ENCODE assay signal across 21 cellular contexts in the genomic region with DNA sequence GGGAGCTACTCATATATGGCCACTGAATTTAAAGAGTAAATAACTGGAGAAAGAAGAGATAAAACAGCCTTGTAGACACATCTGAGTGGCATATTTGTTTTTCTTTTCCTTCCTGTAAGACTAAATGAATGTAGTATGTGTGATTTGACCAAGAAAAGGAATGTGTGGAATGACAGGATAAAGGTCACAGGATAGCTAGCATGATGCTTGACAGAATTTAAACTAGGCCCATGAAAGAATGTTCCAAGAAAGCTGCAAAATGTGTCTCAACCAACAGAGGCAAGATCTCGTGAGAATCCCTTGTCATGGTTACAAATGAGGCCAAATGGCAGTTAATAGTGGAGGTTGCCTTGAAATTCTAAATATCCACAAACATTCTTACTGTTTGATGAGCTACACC.
DNase-seq lines count a peak whose midpoint lies in the region; ATAC-seq and TF ChIP-seq lines count a peak whose summit lies in the region.
"Had no signal": no experiment of that assay in that cellular context is flagged by ENCODE, and none has a peak within 500 bp of the region (broad histone marks: within the 10 kb centered on the region; RNA-seq: fewer than 3 reads in every experiment).

No MANE protein-coding gene starts in this region.

- peak overlapping the region; percentile 29; the same call in 1 of the 2 replicates for H3K27ac Mint-ChIP-seq in HFFc6
- H3K27ac Mint-ChIP-seq in GM23338: no peak overlapping the region
- H3K27ac Mint-ChIP-seq in activated CD4-positive, alpha-beta memory T cell treated with anti-CD3 and anti-CD28 coated beads for 36 hours: no peak overlapping the region
- H3K27ac Mint-ChIP-seq: CD4-positive, alpha-beta T cell; immature natural killer cell; natural killer cell treated with Interleukin-12 subunit alpha and Interleukin-12 subunit beta and Interleukin-15 and Interleukin-18, amount 100 ng/mL, for 72 hours; stimulated activated effector memory CD8-positive, alpha-beta T cell treated with anti-CD3 and anti-CD28 coated beads, Interleukin-12 subunit alpha, Interleukin-12 subunit beta, amount 100 ng/mL, for 72 hours had no signal

- H3K27me3 Mint-ChIP-seq in HFFc6 (ENCODE audit: insufficient read depth): no peaks in the 10 kb centered on the region
- no peaks in the 10 kb centered on the region for H3K27me3 Mint-ChIP-seq in GM23338 (ENCODE audit: insufficient read depth, low read depth, poor library complexity)
- no peaks in the 10 kb centered on the region for H3K27me3 Mint-ChIP-seq in activated CD4-positive, alpha-beta memory T cell treated with anti-CD3 and anti-CD28 coated beads for 36 hours
- H3K27me3 Mint-ChIP-seq: CD4-positive, alpha-beta T cell; natural killer cell treated with Interleukin-12 subunit alpha and Interleukin-12 subunit beta and Interleukin-15 and Interleukin-18, amount 100 ng/mL, for 72 hours had no signal

- POLR2A ChIA-PET in activated CD4-positive, alpha-beta memory T cell treated with anti-CD3 and anti-CD28 coated beads for 36 hours (lab: Charles Lee): no interaction called here

- TF ChIP-seq CTCF in HFFc6 (IDR thresholded peaks at IDR 0.05) (no peak), cardiac fibroblast (IDR thresholded peaks at IDR 0.05; ENCODE audit: low read depth, low read length) (no peak), GM23338 (conservative IDR thresholded peaks at IDR 0.05; ENCODE audit: low read depth in 2 of 2) (no peak)

- no peaks in the 10 kb centered on the region for H3K79me2 ChIP-seq in ACC112 (ENCODE audit: control insufficient read depth, insufficient read depth, low read length, unreplicated experiment)
- H3K79me2 ChIP-seq in GM23338 (replicated peaks; ENCODE audit: insufficient read depth): no peaks in the 10 kb centered on the region

- ATAC-seq in GM23338: no peak
- ATAC-seq: lower lobe of right lung; natural killer cell treated with Interleukin-12 subunit alpha and Interleukin-12 subunit beta and Interleukin-15 and Interleukin-18, amount 100 ng/mL, for 72 hours; stimulated activated effector memory CD8-positive, alpha-beta T cell treated with anti-CD3 and anti-CD28 coated beads, Interleukin-12 subunit alpha, Interleukin-12 subunit beta, amount 100 ng/mL, for 72 hours had no signal

- no peaks in the 10 kb centered on the region for H4K20me1 ChIP-seq in GM23338 (replicated peaks; ENCODE audit: insufficient read depth)

- peak; percentile 28 for DNase-seq in HFFc6
- peak; percentile 34 to 65 for DNase-seq in cardiac fibroblast (ENCODE audit: low read depth in 2 of 2)
- peak; percentile 59 for DNase-seq in kidney glomerular epithelial cell (lab: John Stamatoyannopoulos, UW)
- DNase-seq in GM23338 (ENCODE audit: low spot score): no peak
- no peak for DNase-seq in NCI-H1436 treated with DMSO at 0.1 percent for 48 hours (lab: John Stamatoyannopoulos, UW)
- no peak for DNase-seq in activated CD4-positive, alpha-beta memory T cell treated with anti-CD3 and anti-CD28 coated beads for 36 hours
- no peak for DNase-seq in NCI-H524 treated with DMSO at 0.1 percent for 48 hours (lab: John Stamatoyannopoulos, UW)
- DNase-seq: 8988T; activated effector memory CD4-positive, alpha-beta T cell treated with Interleukin-2 at 50 U/mL for 16 hours; amniotic stem cell; CD4-positive, alpha-beta T cell; DMS79 treated with DMSO at 0.1 percent for 48 hours; glutamatergic neuron; immature natural killer cell; lower lobe of right lung; NCI-H2081 treated with DMSO at 0.1 percent for 48 hours; spleen; T1000 had no signal

- intact Hi-C loops in activated CD4-positive, alpha-beta memory T cell treated with anti-CD3 and anti-CD28 coated beads for 36 hours (cut with micrococcal nuclease): no loop called here

- H3K4me3 Mint-ChIP-seq in HFFc6: no peak overlapping the region
- H3K4me3 Mint-ChIP-seq in GM23338: no peak overlapping the region
- H3K4me3 Mint-ChIP-seq in activated CD4-positive, alpha-beta memory T cell treated with anti-CD3 and anti-CD28 coated beads for 36 hours: no peak overlapping the region
- H3K4me3 Mint-ChIP-seq: CD4-positive, alpha-beta T cell; immature natural killer cell; natural killer cell treated with Interleukin-12 subunit alpha and Interleukin-12 subunit beta and Interleukin-15 and Interleukin-18, amount 100 ng/mL, for 72 hours; stimulated activated effector memory CD8-positive, alpha-beta T cell treated with anti-CD3 and anti-CD28 coated beads, Interleukin-12 subunit alpha, Interleukin-12 subunit beta, amount 100 ng/mL, for 72 hours had no signal

- no peaks in the 10 kb centered on the region for H3K27me3 ChIP-seq in ACC112 (ENCODE audit: insufficient read depth, low read length)
- no peaks in the 10 kb centered on the region for H3K27me3 ChIP-seq in GM23338 (ENCODE audit: insufficient read depth)
- H3K27me3 ChIP-seq: spleen had no signal

- H3K27ac ChIP-seq in ACC112 (ENCODE audit: low read depth, low read length) (peak overlapping the region; percentile 34), GM23338 (ENCODE audit: low read depth) (no peak overlapping the region)
- H3K27ac ChIP-seq: lower lobe of right lung, spleen had no signal

- H3K4me1 Mint-ChIP-seq in HFFc6 (ENCODE audit: low read depth) (peaks cover 15% of the 10 kb centered on the region), GM23338 (no peaks in the 10 kb centered on the region; the same call in 2 of the 3 replicates)
- H3K4me1 Mint-ChIP-seq in activated CD4-positive, alpha-beta memory T cell treated with anti-CD3 and anti-CD28 coated beads for 36 hours (ENCODE audit: low read depth): no peaks in the 10 kb centered on the region
- H3K4me1 Mint-ChIP-seq: immature natural killer cell; stimulated activated effector memory CD8-positive, alpha-beta T cell treated with anti-CD3 and anti-CD28 coated beads, Interleukin-12 subunit alpha, Interleukin-12 subunit beta, amount 100 ng/mL, for 72 hours had no signal

- H2AFZ ChIP-seq in ACC112 (ENCODE audit: low read length, unreplicated experiment) (peak overlapping the region; percentile 62), GM23338 (no peak overlapping the region)

- H3K4me3 ChIP-seq in ACC112 (ENCODE audit: low read depth, low read length) (peak overlapping the region; percentile 30; the same call in 1 of the 2 replicates), cardiac fibroblast (replicated peaks in 1 of 2; ENCODE audit: low read depth in 2 of 2, low read length in 2 of 2) (no peak overlapping the region), GM23338 (no peak overlapping the region)
- H3K4me3 ChIP-seq: lower lobe of right lung, spleen had no signal

- H3K9me3 Mint-ChIP-seq in HFFc6: peaks cover 4% of the 10 kb centered on the region
- peaks cover 3% of the 10 kb centered on the region for H3K9me3 Mint-ChIP-seq in GM23338
- H3K9me3 Mint-ChIP-seq in activated CD4-positive, alpha-beta memory T cell treated with anti-CD3 and anti-CD28 coated beads for 36 hours: peaks cover 11% of the 10 kb centered on the region

- H3K4me1 ChIP-seq in ACC112 (ENCODE audit: control insufficient read depth, insufficient read depth, low read length, unreplicated experiment): peaks cover 15% of the 10 kb centered on the region
- no peaks in the 10 kb centered on the region for H3K4me1 ChIP-seq in GM23338 (ENCODE audit: insufficient read depth)
- H3K4me1 ChIP-seq: lower lobe of right lung, spleen had no signal

- H3K36me3 ChIP-seq in ACC112 (ENCODE audit: insufficient read depth, low read length) (no peaks in the 10 kb centered on the region), GM23338 (ENCODE audit: insufficient read depth) (no peaks in the 10 kb centered on the region)
- H3K36me3 ChIP-seq: lower lobe of right lung, spleen had no signal

- no peak overlapping the region for H3K4me2 ChIP-seq in GM23338

- CTCF ChIA-PET in activated CD4-positive, alpha-beta memory T cell treated with anti-CD3 and anti-CD28 coated beads for 36 hours (lab: Charles Lee): interaction anchor here (0.6 kb wide), 1 partner anchor 116 kb away, joined by 3 read pairs; no protein-coding TSS in a partner anchor

- H3F3A ChIP-seq in GM23338 (replicated peaks; ENCODE audit: low read depth): no peaks in the 10 kb centered on the region

- H3K9me2 ChIP-seq in GM23338 (ENCODE audit: insufficient read depth): 0 out of 2 replicates have a peak, but pooled peaks cover 3% of the 10 kb centered on the region

- peaks cover 4% of the 10 kb centered on the region; the same call in 1 of the 2 replicates for H3K36me3 Mint-ChIP-seq in HFFc6 (ENCODE audit: low read depth)
- H3K36me3 Mint-ChIP-seq in GM23338 (ENCODE audit: low read depth): peaks cover 2% of the 10 kb centered on the region; the same call in 1 of the 3 replicates
- no peaks in the 10 kb centered on the region for H3K36me3 Mint-ChIP-seq in activated CD4-positive, alpha-beta memory T cell treated with anti-CD3 and anti-CD28 coated beads for 36 hours
- H3K36me3 Mint-ChIP-seq: immature natural killer cell; natural killer cell treated with Interleukin-12 subunit alpha and Interleukin-12 subunit beta and Interleukin-15 and Interleukin-18, amount 100 ng/mL, for 72 hours; stimulated activated effector memory CD8-positive, alpha-beta T cell treated with anti-CD3 and anti-CD28 coated beads, Interleukin-12 subunit alpha, Interleukin-12 subunit beta, amount 100 ng/mL, for 72 hours had no signal

TF ChIP-seq in GM23338, 12 proteins besides CTCF, POLR2A, EP300 and RAD21 (continues in another document):
- TF ChIP-seq EZH2phosphoT487 (IDR thresholded peaks at IDR 0.05; ENCODE audit: unreplicated experiment): no peak
- no peak for TF ChIP-seq POLR2AphosphoS5 (IDR thresholded peaks at IDR 0.05; ENCODE audit: low read depth)

Comparison
In these comparisons a context has a peak if more than half of its experiments do, and no peak if none do; other contexts are left out.
1. DNase-seq: peak in HFFc6 (single experiment), cardiac fibroblast (2 of 2) and kidney glomerular epithelial cell (single experiment); none in GM23338 (single experiment), NCI-H1436 treated with DMSO at 0.1 percent for 48 hours (single experiment), activated CD4-positive, alpha-beta memory T cell treated with anti-CD3 and anti-CD28 coated beads for 36 hours (single experiment) and NCI-H524 treated with DMSO at 0.1 percent for 48 hours (single experiment).